8 cellular contexts compared by ENCODE assay signal in genomic region chr4:16026155-16026761, GRCh38. TPM values are rescaled to one million over a fixed set of nuclear protein-coding genes. Genes with fewer than 3 reads are reported as not detected.
DNase-seq lines count a peak whose midpoint lies in the region; ATAC-seq and TF ChIP-seq lines count a peak whose summit lies in the region.

No MANE protein-coding gene starts in this region.

- WGBS in spleen, 5 donors, result 36 to 47% (median 40%) methylated on average over 5 of the region's 5 CpGs

- H3K9me3 ChIP-seq in right atrium auricular region (no peaks in the 10 kb centered on the region), spleen (no peaks in the 10 kb centered on the region)

- no peaks in the 10 kb centered on the region for H3K4me1 Mint-ChIP-seq in activated CD8-positive, alpha-beta T cell treated with anti-CD3 and anti-CD28 coated beads for 36 hours (ENCODE audit: low read depth)

- no peaks in the 10 kb centered on the region for H3K36me3 ChIP-seq in right atrium auricular region
- no peaks in the 10 kb centered on the region for H3K36me3 ChIP-seq in spleen

- intact Hi-C loops in activated CD8-positive, alpha-beta T cell treated with anti-CD3 and anti-CD28 coated beads for 36 hours (cut with micrococcal nuclease), result loop anchor here (1.0 to 5.0 kb wide), 2 partner anchors 171 to 238 kb away; no protein-coding TSS in a partner anchor
- intact Hi-C loops in spleen (cut with DNase I; ENCODE audit: low total_unique reads), result loop anchor here (5.0 to 10.0 kb wide), 2 partner anchors 176 to 419 kb away; no protein-coding TSS in a partner anchor

- CTCF ChIA-PET in activated CD8-positive, alpha-beta T cell treated with anti-CD3 and anti-CD28 coated beads for 36 hours (lab: Charles Lee), result interaction anchor here (0.7 to 6.2 kb wide), 8 partner anchors 11 to 264 kb away, joined by 3 to 50 read pairs (median 3); no protein-coding TSS in a partner anchor

- H3K4me1 ChIP-seq in right atrium auricular region (peaks cover 0 to 5% of the 10 kb centered on the region in 2 donors), spleen (peaks cover 3 to 20% (median 6%) of the 10 kb centered on the region in 6 donors)

- ATAC-seq in activated CD8-positive, alpha-beta T cell treated with anti-CD3 and anti-CD28 coated beads for 36 hours, result no peak
- ATAC-seq in GM21529 (IDR thresholded peaks at IDR 0.05; ENCODE audit: unreplicated experiment), result no peak

- H3K4me3 Mint-ChIP-seq in activated CD8-positive, alpha-beta T cell treated with anti-CD3 and anti-CD28 coated beads for 36 hours, result no peak overlapping the region

- peaks cover 13% of the 10 kb centered on the region for H3K27me3 Mint-ChIP-seq in activated CD8-positive, alpha-beta T cell treated with anti-CD3 and anti-CD28 coated beads for 36 hours

- no peak overlapping the region for H3K27ac ChIP-seq in right atrium auricular region
- H3K27ac ChIP-seq in spleen, result no peak overlapping the region

- peak; percentile 18 for DNase-seq in AG08396 (ENCODE audit: low spot score)
- DNase-seq in GDM1 (lab: John Stamatoyannopoulos, UW), result peak; percentile 40
- peak; percentile 21 for DNase-seq in NCI-H1048 (lab: John Stamatoyannopoulos, UW)
- peak; percentile 30 for DNase-seq in activated CD8-positive, alpha-beta T cell treated with anti-CD3 and anti-CD28 coated beads for 36 hours
- no peak for DNase-seq in right atrium auricular region (ENCODE audit: low spot score)
- DNase-seq in spleen, result no peak
- no peak for DNase-seq in activated naive CD4-positive, alpha-beta T cell treated with anti-CD3 and anti-CD28 coated beads, Interleukin-2, amount 50 U/mL, for 16 hours

- no peaks in the 10 kb centered on the region for H3K36me3 Mint-ChIP-seq in activated CD8-positive, alpha-beta T cell treated with anti-CD3 and anti-CD28 coated beads for 36 hours (ENCODE audit: low read depth)

- H3K9me3 Mint-ChIP-seq in activated CD8-positive, alpha-beta T cell treated with anti-CD3 and anti-CD28 coated beads for 36 hours, result no peaks in the 10 kb centered on the region

- H3K27me3 ChIP-seq in right atrium auricular region, result no peaks in the 10 kb centered on the region
- H3K27me3 ChIP-seq in spleen (replicated peaks in 1 of 7), result peaks cover 0 to 5% (median 0%) of the 10 kb centered on the region in 7 donors

- peak; percentile 82 for TF ChIP-seq CTCF in activated CD8-positive, alpha-beta T cell treated with anti-CD3 and anti-CD28 coated beads for 36 hours (IDR thresholded peaks at IDR 0.05)
- peak; percentile 78 to 87 for TF ChIP-seq CTCF in right atrium auricular region (IDR thresholded peaks at IDR 0.05)
- TF ChIP-seq CTCF in spleen (IDR thresholded peaks at IDR 0.05 in 8 of 11, conservative IDR thresholded peaks at IDR 0.05 in 3 of 11), result peak; percentile 66 to 88 (median 82)

- H3K27ac Mint-ChIP-seq in activated CD8-positive, alpha-beta T cell treated with anti-CD3 and anti-CD28 coated beads for 36 hours, result no peak overlapping the region

- no peak overlapping the region for H3K4me3 ChIP-seq in right atrium auricular region
- H3K4me3 ChIP-seq in spleen, result no peak overlapping the region

- POLR2A ChIA-PET in activated CD8-positive, alpha-beta T cell treated with anti-CD3 and anti-CD28 coated beads for 36 hours (lab: Charles Lee), result no interaction called here

- TF ChIP-seq POLR2A in spleen (IDR thresholded peaks at IDR 0.05), result no peak

RNA-seq across cellular contexts. Expression of gene PROM1, which starts 57.6 kb away (rescaled TPM):
- total RNA-seq in activated CD8-positive, alpha-beta T cell treated with anti-CD3 and anti-CD28 coated beads for 36 hours, result under 1 TPM in 1 of 2 experiments, not detected in 1; 0.22 TPM
- total RNA-seq in right atrium auricular region (1 to 10 TPM; 5.2 to 8.1 TPM), spleen (1 to 10 TPM in 5 of 7 donors, under 1 TPM in 2; 0.60 to 4.6 (median 1.1) TPM)
- under 1 TPM; 0.15 to 0.45 (median 0.20) TPM for polyA plus RNA-seq in spleen

Comparison
In these comparisons a context has a peak if more than half of its experiments do, and no peak if none do; other contexts are left out.
1. DNase-seq: peak in AG08396 (single experiment), GDM1 (single experiment), NCI-H1048 (single experiment) and activated CD8-positive, alpha-beta T cell treated with anti-CD3 and anti-CD28 coated beads for 36 hours (single experiment); none in right atrium auricular region (single experiment), spleen (single experiment) and activated naive CD4-positive, alpha-beta T cell treated with anti-CD3 and anti-CD28 coated beads, Interleukin-2, amount 50 U/mL, for 16 hours (single experiment).
2. Peak in every context shown above with its lines, with median percentiles within 50 percentile points of each other: CTCF ChIP-seq.